Comparison of ENCODE assay signal across 8 cellular contexts in genomic region chr19:14117668-14118164, GRCh38. TPM values are rescaled to one million over a fixed set of nuclear protein-coding genes. Genes with fewer than 3 reads are reported as not detected.
DNase-seq lines count a peak whose midpoint lies in the region; ATAC-seq and TF ChIP-seq lines count a peak whose summit lies in the region.

Gene PRKACA, minus strand, starts transcription at chr19:14117762. Its CDS starts 215 bp downstream, at chr19:14117547.

- H4K8ac ChIP-seq in H9 (replicated peaks; ENCODE audit: insufficient read length, low read depth, low read length), result no peak within 1 kb of the TSS

- peaks cover 16% of the 10 kb centered on the region for H3K23me2 ChIP-seq in H9 (ENCODE audit: insufficient read length, low read depth, low read length, poor library complexity, severe bottlenecking)

- peak; percentile 40; the same call in 1 of the 2 replicates for TF ChIP-seq POLR2A in Raji (IDR thresholded peaks at IDR 0.05; ENCODE audit: insufficient read depth, low read depth, low read length)

- no peak within 1 kb of the TSS for H4K5ac ChIP-seq in H9 (ENCODE audit: insufficient read length, low read depth, low read length)

- H3K18ac ChIP-seq in H9 (ENCODE audit: insufficient read length, low read depth, low read length), result no peak within 1 kb of the TSS

- H3K36me3 ChIP-seq in naive thymus-derived CD4-positive, alpha-beta T cell (ENCODE audit: control insufficient read depth in 2 of 3, insufficient read depth in 3 of 3, low read length in 3 of 3), result no peaks in the 10 kb centered on the region

- peaks cover 9% of the 10 kb centered on the region; the same call in 1 of the 2 replicates for H3K4me1 ChIP-seq in H9 (ENCODE audit: insufficient read depth, low read length)
- peaks cover 15 to 46% of the 10 kb centered on the region in 2 donors for H3K4me1 ChIP-seq in naive thymus-derived CD4-positive, alpha-beta T cell (ENCODE audit: control insufficient read depth in 2 of 2, insufficient read depth in 2 of 2, low read length in 2 of 2)

- DNase-seq in EL, result peak; percentile 99
- peak; percentile 99 for DNase-seq in H9
- DNase-seq in M059J (ENCODE audit: low read depth), result peak; percentile 98
- peak; percentile 99 for DNase-seq in activated T-helper 2 cell treated with anti-CD3 and anti-CD28 coated beads, Interferon-gamma antibody, Interleukin-2, Interleukin-4, amounts not matched to agents 10 μg/mL and 5 μg/mL and 100 μg/mL, durations not matched to agents 14 hours and 24 hours and 36 hours (ENCODE audit: low spot score)
- DNase-seq in fibroblast of mammary gland (ENCODE audit: low read depth), result peak; percentile 98
- peak; percentile 93 to 99 (median 98) for DNase-seq in naive thymus-derived CD4-positive, alpha-beta T cell

- no peak within 1 kb of the TSS for H2BK15ac ChIP-seq in H9 (ENCODE audit: low read depth, low read length)

- no peak within 1 kb of the TSS for H4K91ac ChIP-seq in H9 (ENCODE audit: insufficient read length, low read depth, low read length)

- H3K14ac ChIP-seq in H9 (ENCODE audit: insufficient read depth, low read length), result no peak within 1 kb of the TSS; the same call in 1 of the 2 replicates

- H3K23ac ChIP-seq in H9 (ENCODE audit: insufficient read length, low read depth, low read length), result no peak within 1 kb of the TSS

- no peak within 1 kb of the TSS for H2BK120ac ChIP-seq in H9 (ENCODE audit: low read depth, low read length, poor library complexity, severe bottlenecking)

- H3K36me3 Mint-ChIP-seq in H9 (ENCODE audit: insufficient read depth in 1 of 3, low read depth in 3 of 3), result peaks cover 10 to 22% (median 16%) of the 10 kb centered on the region in 3 experiments
- peaks cover 11% of the 10 kb centered on the region for H3K36me3 Mint-ChIP-seq in activated T-helper 2 cell treated with anti-CD3 and anti-CD28 coated beads, Interferon-gamma antibody, Interleukin-2, Interleukin-4, amounts not matched to agents 10 μg/mL and 5 μg/mL and 100 μg/mL, durations not matched to agents 14 hours and 24 hours and 36 hours (ENCODE audit: low read depth)
- peaks cover 0 to 3% (median 0%) of the 10 kb centered on the region in 5 donors for H3K36me3 Mint-ChIP-seq in naive thymus-derived CD4-positive, alpha-beta T cell
- no peaks in the 10 kb centered on the region for H3K36me3 Mint-ChIP-seq in stimulated activated memory B cell treated with anti-CD40 and anti-IgM and Interleukin-4, amounts not matched to agents 10 μg/mL and 1 μg/mL and 100 μg/mL, for 72 hours

- no peak within 1 kb of the TSS for H2BK20ac ChIP-seq in H9 (ENCODE audit: low read depth, low read length, poor library complexity, severe bottlenecking)

- H3K79me2 ChIP-seq in H9 (ENCODE audit: insufficient read depth, low read length), result peaks cover 2% of the 10 kb centered on the region; the same call in 1 of the 2 replicates

- no CpG with 5 or more reads among the region's 67 CpGs for WGBS in H9 (ENCODE audit: extremely low coverage, insufficient read length, low lambda C conversion rate)

- no peaks in the 10 kb centered on the region for H4K20me1 ChIP-seq in H9 (ENCODE audit: control insufficient read depth, insufficient read depth, insufficient read length)

- H3K4ac ChIP-seq in H9 (ENCODE audit: low read depth, low read length), result no peak within 1 kb of the TSS

- no peak within 1 kb of the TSS for H2BK12ac ChIP-seq in H9 (ENCODE audit: insufficient read length, low read depth, low read length)

- peak; percentile 93 for ATAC-seq in naive thymus-derived CD4-positive, alpha-beta T cell
- ATAC-seq in stimulated activated memory B cell treated with anti-CD40 and anti-IgM and Interleukin-4, amounts not matched to agents 10 μg/mL and 1 μg/mL and 100 μg/mL, for 72 hours, result peak; percentile 98

- CTCF ChIA-PET in naive thymus-derived CD4-positive, alpha-beta T cell (lab: Charles Lee), result no interaction called here

- peak within 1 kb of the TSS; percentile 74 for H3K4me3 ChIP-seq in fibroblast of mammary gland (ENCODE audit: control insufficient read depth, low read depth, low read length)
- peak within 1 kb of the TSS; percentile 67 for H3K4me3 ChIP-seq in naive thymus-derived CD4-positive, alpha-beta T cell (ENCODE audit: low read length)

- no peak within 1 kb of the TSS for H2AFZ ChIP-seq in H9 (ENCODE audit: low read length)

- H3T11ph ChIP-seq in H9 (ENCODE audit: low read length), result no peak within 1 kb of the TSS

- H3K56ac ChIP-seq in H9 (ENCODE audit: insufficient read length, low read depth, low read length), result no peak within 1 kb of the TSS

- H3K9me3 Mint-ChIP-seq in H9, result no peaks in the 10 kb centered on the region
- H3K9me3 Mint-ChIP-seq in activated T-helper 2 cell treated with anti-CD3 and anti-CD28 coated beads, Interferon-gamma antibody, Interleukin-2, Interleukin-4, amounts not matched to agents 10 μg/mL and 5 μg/mL and 100 μg/mL, durations not matched to agents 14 hours and 24 hours and 36 hours, result no peaks in the 10 kb centered on the region
- H3K9me3 Mint-ChIP-seq in naive thymus-derived CD4-positive, alpha-beta T cell, result peaks cover 0 to 2% (median 0%) of the 10 kb centered on the region in 11 donors
- no peaks in the 10 kb centered on the region for H3K9me3 Mint-ChIP-seq in stimulated activated memory B cell treated with anti-CD40 and anti-IgM and Interleukin-4, amounts not matched to agents 10 μg/mL and 1 μg/mL and 100 μg/mL, for 72 hours

- peak within 1 kb of the TSS; percentile 69 for H3K4me2 ChIP-seq in H9 (ENCODE audit: insufficient read depth, insufficient read length, low read length)

- H3K9me3 ChIP-seq in H9 (ENCODE audit: control insufficient read depth, low read depth, low read length), result no peaks in the 10 kb centered on the region
- H3K9me3 ChIP-seq in naive thymus-derived CD4-positive, alpha-beta T cell (ENCODE audit: control insufficient read depth in 2 of 3, low read length in 3 of 3), result no peaks in the 10 kb centered on the region

- H3K4me3 Mint-ChIP-seq in H9, result peak within 1 kb of the TSS; percentile 79 to 93
- peak within 1 kb of the TSS; percentile 96 for H3K4me3 Mint-ChIP-seq in activated T-helper 2 cell treated with anti-CD3 and anti-CD28 coated beads, Interferon-gamma antibody, Interleukin-2, Interleukin-4, amounts not matched to agents 10 μg/mL and 5 μg/mL and 100 μg/mL, durations not matched to agents 14 hours and 24 hours and 36 hours (ENCODE audit: low read depth)
- H3K4me3 Mint-ChIP-seq in naive thymus-derived CD4-positive, alpha-beta T cell, result peak within 1 kb of the TSS; percentile 92 to 98 (median 95)
- peak within 1 kb of the TSS; percentile 97 for H3K4me3 Mint-ChIP-seq in stimulated activated memory B cell treated with anti-CD40 and anti-IgM and Interleukin-4, amounts not matched to agents 10 μg/mL and 1 μg/mL and 100 μg/mL, for 72 hours

- H3K27me3 Mint-ChIP-seq in H9 (ENCODE audit: low read depth), result peaks cover 2% of the 10 kb centered on the region; the same call in 1 of the 2 replicates
- no peaks in the 10 kb centered on the region for H3K27me3 Mint-ChIP-seq in activated T-helper 2 cell treated with anti-CD3 and anti-CD28 coated beads, Interferon-gamma antibody, Interleukin-2, Interleukin-4, amounts not matched to agents 10 μg/mL and 5 μg/mL and 100 μg/mL, durations not matched to agents 14 hours and 24 hours and 36 hours (ENCODE audit: low read depth)
- no peaks in the 10 kb centered on the region for H3K27me3 Mint-ChIP-seq in naive thymus-derived CD4-positive, alpha-beta T cell
- H3K27me3 Mint-ChIP-seq in stimulated activated memory B cell treated with anti-CD40 and anti-IgM and Interleukin-4, amounts not matched to agents 10 μg/mL and 1 μg/mL and 100 μg/mL, for 72 hours, result no peaks in the 10 kb centered on the region

- intact Hi-C loops in activated T-helper 2 cell treated with anti-CD3 and anti-CD28 coated beads, Interferon-gamma antibody, Interleukin-2, Interleukin-4, amounts not matched to agents 10 μg/mL and 5 μg/mL and 100 μg/mL, durations not matched to agents 14 hours and 24 hours and 36 hours (cut with micrococcal nuclease), result loop anchor here (1.0 to 2.0 kb wide), 4 partner anchors 20 to 237 kb away; partner anchors contain the start of gene MISP3
- intact Hi-C loops in naive thymus-derived CD4-positive, alpha-beta T cell (cut with micrococcal nuclease), result loop anchor here (1.0 to 5.0 kb wide), 9 partner anchors 19 to 237 kb away; partner anchors contain the start of genes ASF1B (in 1 of the 2), DCAF15 (in 1 of the 2) and SAMD1 (in 1 of the 2)

- peak within 1 kb of the TSS; percentile 46 for H3K9ac ChIP-seq in H9 (ENCODE audit: extremely low read depth, insufficient read length, low read length)

- no peaks in the 10 kb centered on the region; the same call in 1 of the 2 replicates for H3K27me3 ChIP-seq in H9 (ENCODE audit: insufficient read depth, low read length)
- no peaks in the 10 kb centered on the region for H3K27me3 ChIP-seq in naive thymus-derived CD4-positive, alpha-beta T cell (ENCODE audit: control insufficient read depth in 2 of 2, insufficient read depth in 2 of 2, low read length in 2 of 2)

- no peak for TF ChIP-seq CTCF in H9 (conservative IDR thresholded peaks at IDR 0.05)
- no peak for TF ChIP-seq CTCF in fibroblast of mammary gland (conservative IDR thresholded peaks at IDR 0.05; ENCODE audit: control insufficient read depth, insufficient read depth, low read depth, low read length)

- POLR2A ChIA-PET in naive thymus-derived CD4-positive, alpha-beta T cell (lab: Charles Lee), result interaction anchor here (0.6 to 2.4 kb wide), 8 partner anchors 11 to 117 kb away, joined by 3 to 11 read pairs (median 4); partner anchors contain the start of gene ASF1B

- no peaks in the 10 kb centered on the region for H3K79me1 ChIP-seq in H9 (ENCODE audit: insufficient read depth, low read depth, low read length, poor library complexity, severe bottlenecking)

- H3K27ac ChIP-seq in H9 (ENCODE audit: insufficient read length, low read depth, low read length), result no peak within 1 kb of the TSS
- H3K27ac ChIP-seq in naive thymus-derived CD4-positive, alpha-beta T cell (ENCODE audit: low read depth, low read length), result peak within 1 kb of the TSS; percentile 87

- peak within 1 kb of the TSS; percentile 70 to 98 (median 95); a peak in 6 of 7 replicates for H3K27ac Mint-ChIP-seq in H9
- peak within 1 kb of the TSS; percentile 95 for H3K27ac Mint-ChIP-seq in activated T-helper 2 cell treated with anti-CD3 and anti-CD28 coated beads, Interferon-gamma antibody, Interleukin-2, Interleukin-4, amounts not matched to agents 10 μg/mL and 5 μg/mL and 100 μg/mL, durations not matched to agents 14 hours and 24 hours and 36 hours
- H3K27ac Mint-ChIP-seq in naive thymus-derived CD4-positive, alpha-beta T cell, result peak within 1 kb of the TSS; percentile 92 to 99 (median 97)
- H3K27ac Mint-ChIP-seq in stimulated activated memory B cell treated with anti-CD40 and anti-IgM and Interleukin-4, amounts not matched to agents 10 μg/mL and 1 μg/mL and 100 μg/mL, for 72 hours, result peak within 1 kb of the TSS; percentile 88

- H3K4me1 Mint-ChIP-seq in H9, result peaks cover 31 to 34% of the 10 kb centered on the region in 2 experiments
- peaks cover 28% of the 10 kb centered on the region for H3K4me1 Mint-ChIP-seq in activated T-helper 2 cell treated with anti-CD3 and anti-CD28 coated beads, Interferon-gamma antibody, Interleukin-2, Interleukin-4, amounts not matched to agents 10 μg/mL and 5 μg/mL and 100 μg/mL, durations not matched to agents 14 hours and 24 hours and 36 hours (ENCODE audit: low read depth)
- peaks cover 20 to 56% (median 46%) of the 10 kb centered on the region in 7 donors for H3K4me1 Mint-ChIP-seq in naive thymus-derived CD4-positive, alpha-beta T cell
- peaks cover 47% of the 10 kb centered on the region for H3K4me1 Mint-ChIP-seq in stimulated activated memory B cell treated with anti-CD40 and anti-IgM and Interleukin-4, amounts not matched to agents 10 μg/mL and 1 μg/mL and 100 μg/mL, for 72 hours

- no peak within 1 kb of the TSS for H2AK5ac ChIP-seq in H9 (ENCODE audit: insufficient read length, low read length)

- H2BK5ac ChIP-seq in H9 (ENCODE audit: insufficient read length, low read length), result no peak within 1 kb of the TSS

RNA-seq across cellular contexts. Expression of gene PRKACA, which starts in this region (rescaled TPM):
- 51.8 and 56.0 TPM in 2 replicates for total RNA-seq in H9 (2021)
- total RNA-seq in M059J (2014; rRNA removed; shearing (Covaris generic)), result 46.3 and 93.7 TPM in 2 replicates
- 75.4 and 76.8 TPM in 2 replicates for total RNA-seq in activated T-helper 2 cell treated with anti-CD3 and anti-CD28 coated beads, Interferon-gamma antibody, Interleukin-2, Interleukin-4, amounts not matched to agents 10 μg/mL and 5 μg/mL and 100 μg/mL, durations not matched to agents 14 hours and 24 hours and 36 hours
- total RNA-seq in naive thymus-derived CD4-positive, alpha-beta T cell, result 100 to 1,000 TPM in 1 of 5 experiments, 10 to 100 TPM in 4; 41.3 to 101 (median 63.1) TPM
- 1 to 10 TPM; 1.9 to 2.2 TPM for polyA plus RNA-seq in naive thymus-derived CD4-positive, alpha-beta T cell
